Comparison of ENCODE assay signal across 1 cellular context in genomic region chr17:78421534-78422266, GRCh38.
TF ChIP-seq lines count a peak whose summit lies in the region.

No MANE protein-coding gene starts in this region.

TF ChIP-seq in HepG2, 621 proteins besides CTCF, POLR2A, EP300 and RAD21 (continued from another document and continues in another):
- no peak for TF ChIP-seq ZNF879 (CRISPR knock-in tag; IDR thresholded peaks at IDR 0.05)
- TF ChIP-seq TEAD3 (CRISPR knock-in tag; optimal IDR thresholded peaks at IDR 0.05; ENCODE audit: borderline replicate concordance), result peak; percentile 100
- 0 out of 2 replicates have a peak, but pooled peaks have one; percentile 66 for TF ChIP-seq ZNF160 (CRISPR knock-in tag; IDR thresholded peaks at IDR 0.05)
- no peak for TF ChIP-seq ZNF468 (CRISPR knock-in tag; IDR thresholded peaks at IDR 0.05)
- TF ChIP-seq ZNF337 (CRISPR knock-in tag; IDR thresholded peaks at IDR 0.05; ENCODE audit: borderline replicate concordance, low read depth), result no peak
- TF ChIP-seq, protein P1, sequence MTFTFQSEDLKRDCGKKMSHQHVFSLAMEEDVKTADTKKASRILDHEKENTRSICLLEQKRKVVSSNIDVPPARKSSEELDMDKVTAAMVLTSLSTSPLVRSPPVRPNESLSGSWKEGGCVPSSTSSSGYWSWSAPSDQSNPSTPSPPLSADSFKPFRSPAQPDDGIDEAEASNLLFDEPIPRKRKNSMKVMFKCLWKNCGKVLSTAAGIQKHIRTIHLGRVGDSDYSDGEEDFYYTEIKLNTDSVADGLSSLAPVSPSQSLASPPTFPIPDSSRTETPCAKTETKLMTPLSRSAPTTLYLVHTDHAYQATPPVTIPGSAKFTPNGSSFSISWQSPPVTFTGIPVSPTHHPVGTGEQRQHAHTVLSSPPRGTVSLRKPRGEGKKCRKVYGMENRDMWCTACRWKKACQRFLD (CRISPR knock-in tag; IDR thresholded peaks at IDR 0.05; ENCODE audit: borderline replicate concordance), result peak; percentile 86
- TF ChIP-seq ZNF749 (CRISPR knock-in tag; IDR thresholded peaks at IDR 0.05; ENCODE audit: borderline replicate concordance), result peak; percentile 93
- TF ChIP-seq RELA (CRISPR knock-in tag; IDR thresholded peaks at IDR 0.05), result peak; percentile 71; the same call in 1 of the 2 replicates
- TF ChIP-seq POLR2AphosphoS5 (IDR thresholded peaks at IDR 0.05; ENCODE audit: low read depth, low read length), result no peak
- TF ChIP-seq ZNF503 (CRISPR knock-in tag; IDR thresholded peaks at IDR 0.05), result peak; percentile 100
- TF ChIP-seq FOXC1 (CRISPR knock-in tag; IDR thresholded peaks at IDR 0.05; ENCODE audit: borderline replicate concordance), result peak; percentile 90
- TF ChIP-seq NR0B2 (CRISPR knock-in tag; IDR thresholded peaks at IDR 0.05), result peak; percentile 91
- TF ChIP-seq ZNF44 (CRISPR knock-in tag; IDR thresholded peaks at IDR 0.05), result no peak
- peak; percentile 90 for TF ChIP-seq ZNF430 (CRISPR knock-in tag; IDR thresholded peaks at IDR 0.05)
- TF ChIP-seq, protein P2, sequence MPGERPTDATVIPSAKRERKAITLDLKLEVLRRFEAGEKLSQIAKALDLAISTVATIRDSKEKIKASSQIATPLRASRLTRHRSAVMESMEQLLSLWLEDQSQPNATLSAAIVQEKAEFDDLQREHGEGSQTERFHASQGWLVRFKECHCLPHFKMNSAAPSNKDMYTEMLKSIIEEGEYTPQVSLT (CRISPR knock-in tag; IDR thresholded peaks at IDR 0.05; ENCODE audit: borderline replicate concordance, low read depth), result no peak
- TF ChIP-seq ZSCAN21 (CRISPR knock-in tag; IDR thresholded peaks at IDR 0.05; ENCODE audit: borderline replicate concordance), result peak; percentile 86
- TF ChIP-seq SRSF4 (IDR thresholded peaks at IDR 0.05; ENCODE audit: low read depth, low read length, poor library complexity, severe bottlenecking), result no peak
- TF ChIP-seq, protein P3, sequence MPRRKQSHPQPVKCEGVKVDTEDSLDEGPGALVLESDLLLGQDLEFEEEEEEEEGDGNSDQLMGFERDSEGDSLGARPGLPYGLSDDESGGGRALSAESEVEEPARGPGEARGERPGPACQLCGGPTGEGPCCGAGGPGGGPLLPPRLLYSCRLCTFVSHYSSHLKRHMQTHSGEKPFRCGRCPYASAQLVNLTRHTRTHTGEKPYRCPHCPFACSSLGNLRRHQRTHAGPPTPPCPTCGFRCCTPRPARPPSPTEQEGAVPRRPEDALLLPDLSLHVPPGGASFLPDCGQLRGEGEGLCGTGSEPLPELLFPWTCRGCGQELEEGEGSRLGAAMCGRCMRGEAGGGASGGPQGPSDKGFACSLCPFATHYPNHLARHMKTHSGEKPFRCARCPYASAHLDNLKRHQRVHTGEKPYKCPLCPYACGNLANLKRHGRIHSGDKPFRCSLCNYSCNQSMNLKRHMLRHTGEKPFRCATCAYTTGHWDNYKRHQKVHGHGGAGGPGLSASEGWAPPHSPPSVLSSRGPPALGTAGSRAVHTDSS (CRISPR knock-in tag; conservative IDR thresholded peaks at IDR 0.05), result no peak
- TF ChIP-seq ZNF121 (CRISPR knock-in tag; IDR thresholded peaks at IDR 0.05), result peak; percentile 92
- TF ChIP-seq HOXA9 (CRISPR knock-in tag; IDR thresholded peaks at IDR 0.05; ENCODE audit: borderline replicate concordance), result 0 out of 2 replicates have a peak, but pooled peaks have one; percentile 42
- TF ChIP-seq HMGA1 (CRISPR knock-in tag; conservative IDR thresholded peaks at IDR 0.05), result no peak
- TF ChIP-seq SMARCE1 (IDR thresholded peaks at IDR 0.05; ENCODE audit: borderline replicate concordance), result no peak
- no peak for TF ChIP-seq TRIM22 (IDR thresholded peaks at IDR 0.05)
- peak; percentile 74; the same call in 1 of the 2 replicates for TF ChIP-seq TFAP4 (IDR thresholded peaks at IDR 0.05; ENCODE audit: borderline replicate concordance, low read depth)
- no peak for TF ChIP-seq ZBTB44 (CRISPR knock-in tag; IDR thresholded peaks at IDR 0.05)
- TF ChIP-seq ARID4A (CRISPR knock-in tag; IDR thresholded peaks at IDR 0.05; ENCODE audit: borderline replicate concordance), result peak; percentile 81; the same call in 1 of the 2 replicates
- TF ChIP-seq CBFB (CRISPR knock-in tag; IDR thresholded peaks at IDR 0.05), result peak; percentile 99
- TF ChIP-seq, protein P4, sequence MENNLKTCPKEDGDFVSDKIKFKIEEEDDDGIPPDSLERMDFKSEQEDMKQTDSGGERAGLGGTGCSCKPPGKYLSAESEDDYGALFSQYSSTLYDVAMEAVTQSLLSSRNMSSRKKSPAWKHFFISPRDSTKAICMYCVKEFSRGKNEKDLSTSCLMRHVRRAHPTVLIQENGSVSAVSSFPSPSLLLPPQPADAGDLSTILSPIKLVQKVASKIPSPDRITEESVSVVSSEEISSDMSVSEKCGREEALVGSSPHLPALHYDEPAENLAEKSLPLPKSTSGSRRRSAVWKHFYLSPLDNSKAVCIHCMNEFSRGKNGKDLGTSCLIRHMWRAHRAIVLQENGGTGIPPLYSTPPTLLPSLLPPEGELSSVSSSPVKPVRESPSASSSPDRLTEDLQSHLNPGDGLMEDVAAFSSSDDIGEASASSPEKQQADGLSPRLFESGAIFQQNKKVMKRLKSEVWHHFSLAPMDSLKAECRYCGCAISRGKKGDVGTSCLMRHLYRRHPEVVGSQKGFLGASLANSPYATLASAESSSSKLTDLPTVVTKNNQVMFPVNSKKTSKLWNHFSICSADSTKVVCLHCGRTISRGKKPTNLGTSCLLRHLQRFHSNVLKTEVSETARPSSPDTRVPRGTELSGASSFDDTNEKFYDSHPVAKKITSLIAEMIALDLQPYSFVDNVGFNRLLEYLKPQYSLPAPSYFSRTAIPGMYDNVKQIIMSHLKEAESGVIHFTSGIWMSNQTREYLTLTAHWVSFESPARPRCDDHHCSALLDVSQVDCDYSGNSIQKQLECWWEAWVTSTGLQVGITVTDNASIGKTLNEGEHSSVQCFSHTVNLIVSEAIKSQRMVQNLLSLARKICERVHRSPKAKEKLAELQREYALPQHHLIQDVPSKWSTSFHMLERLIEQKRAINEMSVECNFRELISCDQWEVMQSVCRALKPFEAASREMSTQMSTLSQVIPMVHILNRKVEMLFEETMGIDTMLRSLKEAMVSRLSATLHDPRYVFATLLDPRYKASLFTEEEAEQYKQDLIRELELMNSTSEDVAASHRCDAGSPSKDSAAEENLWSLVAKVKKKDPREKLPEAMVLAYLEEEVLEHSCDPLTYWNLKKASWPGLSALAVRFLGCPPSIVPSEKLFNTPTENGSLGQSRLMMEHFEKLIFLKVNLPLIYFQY (CRISPR knock-in tag; IDR thresholded peaks at IDR 0.05; ENCODE audit: borderline replicate concordance), result peak; percentile 88
- peak; percentile 68; the same call in 1 of the 2 replicates for TF ChIP-seq KDM5A (IDR thresholded peaks at IDR 0.05; ENCODE audit: borderline replicate concordance, low read length)
- TF ChIP-seq BRD4 (CRISPR knock-in tag; IDR thresholded peaks at IDR 0.05), result no peak
- peak; percentile 59; the same call in 1 of the 2 replicates for TF ChIP-seq ZNF432 (CRISPR knock-in tag; IDR thresholded peaks at IDR 0.05; ENCODE audit: borderline replicate concordance)
- no peak for TF ChIP-seq NONO (IDR thresholded peaks at IDR 0.05)
- TF ChIP-seq NONO (CRISPR knock-in tag; conservative IDR thresholded peaks at IDR 0.05), result peak; percentile 96
- peak; percentile 96 for TF ChIP-seq SRSF1 (optimal IDR thresholded peaks at IDR 0.05; ENCODE audit: low read depth, low read length)
- TF ChIP-seq SRSF9 (IDR thresholded peaks at IDR 0.05; ENCODE audit: borderline replicate concordance, insufficient read depth, low read depth, low read length, poor library complexity, severe bottlenecking), result no peak
- TF ChIP-seq, protein P5, sequence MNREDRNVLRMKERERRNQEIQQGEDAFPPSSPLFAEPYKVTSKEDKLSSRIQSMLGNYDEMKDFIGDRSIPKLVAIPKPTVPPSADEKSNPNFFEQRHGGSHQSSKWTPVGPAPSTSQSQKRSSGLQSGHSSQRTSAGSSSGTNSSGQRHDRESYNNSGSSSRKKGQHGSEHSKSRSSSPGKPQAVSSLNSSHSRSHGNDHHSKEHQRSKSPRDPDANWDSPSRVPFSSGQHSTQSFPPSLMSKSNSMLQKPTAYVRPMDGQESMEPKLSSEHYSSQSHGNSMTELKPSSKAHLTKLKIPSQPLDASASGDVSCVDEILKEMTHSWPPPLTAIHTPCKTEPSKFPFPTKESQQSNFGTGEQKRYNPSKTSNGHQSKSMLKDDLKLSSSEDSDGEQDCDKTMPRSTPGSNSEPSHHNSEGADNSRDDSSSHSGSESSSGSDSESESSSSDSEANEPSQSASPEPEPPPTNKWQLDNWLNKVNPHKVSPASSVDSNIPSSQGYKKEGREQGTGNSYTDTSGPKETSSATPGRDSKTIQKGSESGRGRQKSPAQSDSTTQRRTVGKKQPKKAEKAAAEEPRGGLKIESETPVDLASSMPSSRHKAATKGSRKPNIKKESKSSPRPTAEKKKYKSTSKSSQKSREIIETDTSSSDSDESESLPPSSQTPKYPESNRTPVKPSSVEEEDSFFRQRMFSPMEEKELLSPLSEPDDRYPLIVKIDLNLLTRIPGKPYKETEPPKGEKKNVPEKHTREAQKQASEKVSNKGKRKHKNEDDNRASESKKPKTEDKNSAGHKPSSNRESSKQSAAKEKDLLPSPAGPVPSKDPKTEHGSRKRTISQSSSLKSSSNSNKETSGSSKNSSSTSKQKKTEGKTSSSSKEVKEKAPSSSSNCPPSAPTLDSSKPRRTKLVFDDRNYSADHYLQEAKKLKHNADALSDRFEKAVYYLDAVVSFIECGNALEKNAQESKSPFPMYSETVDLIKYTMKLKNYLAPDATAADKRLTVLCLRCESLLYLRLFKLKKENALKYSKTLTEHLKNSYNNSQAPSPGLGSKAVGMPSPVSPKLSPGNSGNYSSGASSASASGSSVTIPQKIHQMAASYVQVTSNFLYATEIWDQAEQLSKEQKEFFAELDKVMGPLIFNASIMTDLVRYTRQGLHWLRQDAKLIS (CRISPR knock-in tag; IDR thresholded peaks at IDR 0.05), result no peak
